1 cellular context compared by ENCODE assay signal in genomic region chr13:35964764-35965163, GRCh38.
TF ChIP-seq lines count a peak whose summit lies in the region.

No MANE protein-coding gene starts in this region.

TF ChIP-seq in H1, 55 proteins besides CTCF, POLR2A, EP300 and RAD21:
- TF ChIP-seq CHD2 (IDR thresholded peaks at IDR 0.05; ENCODE audit: low read length) (no peak), PHF8 (conservative IDR thresholded peaks at IDR 0.05; ENCODE audit: low read depth, low read length) (no peak), KDM4A (IDR thresholded peaks at IDR 0.05; ENCODE audit: low read depth, low read length, severe bottlenecking) (no peak), HDAC2 (IDR thresholded peaks at IDR 0.05; ENCODE audit: borderline replicate concordance in 1 of 2, low read depth in 2 of 2, low read length in 2 of 2) (no peak), JUND (IDR thresholded peaks at IDR 0.05; ENCODE audit: low read length) (no peak), TEAD4 (IDR thresholded peaks at IDR 0.05; ENCODE audit: low read depth, low read length) (no peak), ZNF274 (IDR thresholded peaks at IDR 0.05; ENCODE audit: borderline replicate concordance, extremely low read depth, low read length) (no peak), SP2 (IDR thresholded peaks at IDR 0.05; ENCODE audit: low read length) (no peak), CEBPB (IDR thresholded peaks at IDR 0.05; ENCODE audit: low read depth, low read length) (no peak), RBBP5 (IDR thresholded peaks at IDR 0.05; ENCODE audit: borderline replicate concordance, low read depth, low read length) (no peak), CBX8 (IDR thresholded peaks at IDR 0.05; ENCODE audit: borderline replicate concordance, low read depth, low read length) (no peak), NRF1 (IDR thresholded peaks at IDR 0.05; ENCODE audit: low read depth, low read length) (no peak), TCF12 (IDR thresholded peaks at IDR 0.05; ENCODE audit: low read depth, low read length) (no peak), TAF7 (optimal IDR thresholded peaks at IDR 0.05; ENCODE audit: borderline replicate concordance, low read depth, low read length) (no peak)
TF ChIP-seq in H1: peak in this region for 0.
